In the genomic region with DNA sequence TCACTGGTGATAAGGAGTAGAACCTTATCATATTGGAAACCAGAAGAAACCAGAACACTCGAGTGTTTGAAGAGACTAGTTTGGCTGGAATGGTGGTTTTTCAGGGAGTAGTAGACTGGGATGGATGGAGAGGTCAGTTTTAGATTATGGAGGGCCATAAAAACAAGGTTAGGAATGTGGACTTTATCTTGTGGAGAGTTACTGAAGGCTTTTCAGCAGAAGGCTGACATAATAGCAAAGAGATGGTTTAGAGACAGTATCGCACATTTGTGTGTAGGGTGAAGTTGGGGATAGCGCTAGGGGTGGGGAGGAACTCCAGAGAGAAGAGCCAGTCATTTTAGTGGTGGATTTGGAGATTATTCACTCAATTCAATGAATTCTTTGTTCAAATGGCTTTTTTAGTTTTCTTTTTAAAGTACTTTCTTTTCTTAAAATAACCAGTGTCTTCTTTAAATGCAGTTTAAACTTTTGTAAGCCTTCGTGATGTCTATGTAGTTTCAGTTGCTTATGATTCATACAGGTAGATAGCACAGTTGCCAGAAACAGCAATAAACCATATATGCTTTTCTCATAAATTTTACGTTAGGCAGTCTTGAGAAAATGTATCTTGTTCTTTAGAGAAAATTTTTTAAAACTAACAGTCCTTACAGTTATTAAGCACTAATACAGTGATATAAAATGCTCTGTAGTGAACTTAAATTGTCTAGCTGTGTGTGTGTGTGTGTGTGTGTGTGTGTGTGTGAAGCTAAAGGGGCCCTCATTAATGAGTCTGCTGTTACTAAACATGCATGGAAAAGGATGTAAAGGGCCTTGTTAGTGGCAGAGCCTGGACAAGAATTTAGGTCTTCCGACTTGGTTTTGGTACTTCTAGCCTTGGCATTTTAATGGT, we compare ENCODE assay signal across 12 cellular contexts. TPM values are rescaled to one million over a fixed set of nuclear protein-coding genes. Genes with fewer than 3 reads are reported as not detected.
A peak's percentile ranks its signal among the peaks of the same experiment; 100 is the strongest.
DNase-seq lines count a peak whose midpoint lies in the region; ATAC-seq, FAIRE-seq and TF ChIP-seq lines count a peak whose summit lies in the region.
"Had no signal": no experiment of that assay in that cellular context is flagged by ENCODE, and none has a peak within 500 bp of the region (broad histone marks: within the 10 kb centered on the region; RNA-seq: fewer than 3 reads in every experiment).

No MANE protein-coding gene starts in this region.

- no peaks in the 10 kb centered on the region for H3K9me1 ChIP-seq in endothelial cell of umbilical vein (replicated peaks; ENCODE audit: control insufficient read depth, extremely low read depth, insufficient read depth, low read length)

- peak overlapping the region; percentile 65 for H3K4me2 ChIP-seq in endothelial cell of umbilical vein (ENCODE audit: insufficient read depth, low read length)
- H3K4me2 ChIP-seq: BLaER1 had no signal

- TF ChIP-seq EP300 in transverse colon (IDR thresholded peaks at IDR 0.05; ENCODE audit: low read depth): no peak

- H3K9me3 ChIP-seq in left ventricle myocardium inferior (replicated peaks) (no peaks in the 10 kb centered on the region), endothelial cell of umbilical vein (replicated peaks; ENCODE audit: control insufficient read depth, insufficient read depth, low read length) (no peaks in the 10 kb centered on the region), transverse colon (no peaks in the 10 kb centered on the region)
- H3K9me3 ChIP-seq: BLaER1 had no signal

- H3K4me3 ChIP-seq in left ventricle myocardium inferior (peak overlapping the region; percentile 93), endothelial cell of umbilical vein (replicated peaks in 1 of 3; ENCODE audit: insufficient read depth in 1 of 3, low read depth in 1 of 3, low read length in 3 of 3) (peak overlapping the region in 1 of 3 experiments; percentile 9), transverse colon (peak overlapping the region in 1 of 4 donors; percentile 81)
- H3K4me3 ChIP-seq: BLaER1 had no signal

- H3K9ac ChIP-seq in endothelial cell of umbilical vein (replicated peaks; ENCODE audit: extremely low read depth, insufficient read depth, low read length): peak overlapping the region; percentile 56
- H3K9ac ChIP-seq: BLaER1 had no signal

- H3K4me1 ChIP-seq in left ventricle myocardium inferior (peaks cover 91% of the 10 kb centered on the region), endothelial cell of umbilical vein (ENCODE audit: control insufficient read depth, extremely low read depth, insufficient read depth, low read length) (peaks cover 42% of the 10 kb centered on the region), transverse colon (peaks cover 5 to 54% (median 6%) of the 10 kb centered on the region in 4 donors)

- intact Hi-C loops in left ventricle myocardium inferior (cut with micrococcal nuclease): no loop called here
- intact Hi-C loops in left ventricle myocardium superior (cut with micrococcal nuclease): no loop called here
- intact Hi-C loops in endothelial cell of umbilical vein (cut with micrococcal nuclease): loop anchor here (1.0 kb wide), 3 partner anchors 21 to 96 kb away; no protein-coding TSS in a partner anchor
- intact Hi-C loops in transverse colon (cut with DNase I; ENCODE audit: low total_unique reads): loop anchor here (10.0 kb wide), 1 partner anchor 129 kb away; no protein-coding TSS in a partner anchor

- no peaks in the 10 kb centered on the region for H4K20me1 ChIP-seq in endothelial cell of umbilical vein (replicated peaks; ENCODE audit: control insufficient read depth, extremely low read depth, insufficient read depth, low read length)

- FAIRE-seq in endothelial cell of umbilical vein (lab: Jason Lieb, UNC): no peak

- H2AFZ ChIP-seq in endothelial cell of umbilical vein (ENCODE audit: low read depth, low read length): no peak overlapping the region

- dilution Hi-C loops in endothelial cell of umbilical vein (cut with MboI; ENCODE audit: extremely low pct_ligation_motif_present, low sequenced_read_pairs): no loop called here

- 64 to 68% methylated on average over 6 of the region's 6 CpGs for WGBS in transverse colon (ENCODE audit: low coverage in 1 of 2), 2 donors

- DNase-seq in left ventricle myocardium inferior: no peak
- no peak for DNase-seq in left ventricle myocardium superior
- peak; percentile 12 for DNase-seq in endothelial cell of umbilical vein (ENCODE audit: low read depth, low spot score)
- DNase-seq in transverse colon: no peak
- no peak for DNase-seq in central memory CD4-positive, alpha-beta T cell
- no peak for DNase-seq in NCI-H774 (lab: John Stamatoyannopoulos, UW)
- DNase-seq in omental fat pad (ENCODE audit: low spot score): no peak
- DNase-seq: activated CD4-positive, alpha-beta T cell treated with anti-CD3 and anti-CD28 coated beads for 1 hour; cortex of kidney; NCI-H2029 had no signal

- BruUV-seq in endothelial cell of umbilical vein (replicated peaks; lab: Mats Ljungman, UMichigan): no TSS peak

- in situ Hi-C loops in transverse colon (cut with MboI; ENCODE audit: low pct_ligation_motif_present in 1 of 4, low pct_unique_long_range_greater_than_20kb in 1 of 4, low sequenced_read_pairs in 3 of 4): no loop called here

- no peak for TF ChIP-seq POLR2A in endothelial cell of umbilical vein (IDR thresholded peaks at IDR 0.05; ENCODE audit: low read depth, low read length)
- no peak for TF ChIP-seq POLR2A in transverse colon (IDR thresholded peaks at IDR 0.05)

- H3K36me3 ChIP-seq in left ventricle myocardium inferior: no peaks in the 10 kb centered on the region
- no peaks in the 10 kb centered on the region for H3K36me3 ChIP-seq in endothelial cell of umbilical vein (ENCODE audit: control insufficient read depth in 2 of 2, extremely low read depth in 1 of 2, insufficient read depth in 2 of 2, low read length in 2 of 2)
- no peaks in the 10 kb centered on the region for H3K36me3 ChIP-seq in transverse colon
- H3K36me3 ChIP-seq: BLaER1 had no signal

- no peaks in the 10 kb centered on the region for H3K27me3 ChIP-seq in left ventricle myocardium inferior (ENCODE audit: low read depth)
- no peaks in the 10 kb centered on the region for H3K27me3 ChIP-seq in endothelial cell of umbilical vein (ENCODE audit: control insufficient read depth in 2 of 2, insufficient read depth in 2 of 2, low read length in 2 of 2)
- peaks cover 34% of the 10 kb centered on the region for H3K27me3 ChIP-seq in transverse colon
- H3K27me3 ChIP-seq: BLaER1 had no signal

- ATAC-seq in left ventricle myocardium superior: no peak
- ATAC-seq in HG03565 (IDR thresholded peaks at IDR 0.05; ENCODE audit: unreplicated experiment): peak; percentile 43
- no peak for ATAC-seq in omental fat pad (ENCODE audit: low FRiP score)

- CTCF ChIA-PET in endothelial cell of umbilical vein (lab: Charles Lee): interaction anchor here (5.8 kb wide), 1 partner anchor 131 kb away, joined by 27 read pairs; no protein-coding TSS in a partner anchor

- peak overlapping the region; percentile 97 for H3K27ac ChIP-seq in left ventricle myocardium inferior (replicated peaks)
- H3K27ac ChIP-seq in endothelial cell of umbilical vein (ENCODE audit: insufficient read depth, low read depth, low read length): peak overlapping the region; percentile 80
- peak overlapping the region; percentile 85 to 94 (median 92) for H3K27ac ChIP-seq in transverse colon
- H3K27ac ChIP-seq: BLaER1 had no signal

- H3K79me2 ChIP-seq in endothelial cell of umbilical vein (ENCODE audit: control insufficient read depth, insufficient read depth, low read length): peaks cover 72% of the 10 kb centered on the region

- POLR2A ChIA-PET in endothelial cell of umbilical vein (lab: Charles Lee): no interaction called here

- no peak for TF ChIP-seq CTCF in left ventricle myocardium inferior (IDR thresholded peaks at IDR 0.05; ENCODE audit: borderline replicate concordance)
- no peak for TF ChIP-seq CTCF in endothelial cell of umbilical vein (IDR thresholded peaks at IDR 0.05; ENCODE audit: extremely low read depth in 1 of 2, insufficient read depth in 1 of 2, low read depth in 1 of 2, low read length in 2 of 2)
- TF ChIP-seq CTCF in transverse colon (IDR thresholded peaks at IDR 0.05): no peak
- no peak for TF ChIP-seq CTCF in omental fat pad (IDR thresholded peaks at IDR 0.05)

TF ChIP-seq in endothelial cell of umbilical vein, 7 proteins besides CTCF, POLR2A, EP300 and RAD21 (continues in another document):
- no peak for TF ChIP-seq GATA2 (IDR thresholded peaks at IDR 0.05; ENCODE audit: insufficient read depth, insufficient read length, low read depth, low read length)
- TF ChIP-seq, protein P1, sequence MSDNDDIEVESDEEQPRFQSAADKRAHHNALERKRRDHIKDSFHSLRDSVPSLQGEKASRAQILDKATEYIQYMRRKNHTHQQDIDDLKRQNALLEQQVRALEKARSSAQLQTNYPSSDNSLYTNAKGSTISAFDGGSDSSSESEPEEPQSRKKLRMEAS (IDR thresholded peaks at IDR 0.05; ENCODE audit: insufficient read depth, insufficient read length): no peak
- TF ChIP-seq JUN (IDR thresholded peaks at IDR 0.05; ENCODE audit: borderline replicate concordance, insufficient read depth, insufficient read length, low read depth): no peak

RNA-seq across cellular contexts. Expression of gene ARHGAP10, which starts 3.8 kb away (rescaled TPM):
- total RNA-seq in left ventricle myocardium inferior (59.7 TPM), left ventricle myocardium superior (69.2 TPM), endothelial cell of umbilical vein (36.7 and 39.1 TPM in 2 replicates), transverse colon (10 to 100 TPM; 14.7 to 27.3 (median 22.9) TPM), omental fat pad (10 to 100 TPM; 48.7 to 96.2 (median 57.0) TPM)
- 20.0 and 20.4 TPM in 2 replicates for polyA plus RNA-seq in endothelial cell of umbilical vein
- 18.9 and 19.1 TPM in 2 replicates for polyA plus RNA-seq in endothelial cell of umbilical vein (2011; cell fraction: cytosol; rRNA removed)
- polyA plus RNA-seq in endothelial cell of umbilical vein (2011; cell fraction: nucleus; rRNA removed): 28.8 and 32.2 TPM in 2 replicates
- polyA plus RNA-seq in endothelial cell of umbilical vein (2012): 15.7 and 17.2 TPM in 2 replicates
- polyA minus RNA-seq in endothelial cell of umbilical vein: 36.7 and 37.1 TPM in 2 replicates
- 4.8 TPM for polyA minus RNA-seq in endothelial cell of umbilical vein (2011; cell fraction: cytosol; rRNA and poly(A)+ RNA removed)
- polyA minus RNA-seq in endothelial cell of umbilical vein (2011; cell fraction: nucleus; rRNA and poly(A)+ RNA removed): 94.0 and 110 TPM in 2 replicates

RNA-seq across cellular contexts. Expression of gene PRMT9, which starts 51.7 kb away (rescaled TPM):
- total RNA-seq in left ventricle myocardium inferior: 5.0 TPM
- total RNA-seq in left ventricle myocardium superior: 5.1 TPM
- total RNA-seq in endothelial cell of umbilical vein: 8.2 and 9.0 TPM in 2 replicates
- 3.2 TPM in 2 replicates for polyA plus RNA-seq in endothelial cell of umbilical vein
- polyA plus RNA-seq in endothelial cell of umbilical vein (2011; cell fraction: cytosol; rRNA removed): 4.2 and 4.4 TPM in 2 replicates
- 9.8 and 10.9 TPM in 2 replicates for polyA plus RNA-seq in endothelial cell of umbilical vein (2011; cell fraction: nucleus; rRNA removed)
- polyA plus RNA-seq in endothelial cell of umbilical vein (2012): 4.3 and 7.4 TPM in 2 replicates
- polyA minus RNA-seq in endothelial cell of umbilical vein: 7.7 and 9.4 TPM in 2 replicates
- 4.6 TPM for polyA minus RNA-seq in endothelial cell of umbilical vein (2011; cell fraction: cytosol; rRNA and poly(A)+ RNA removed)
- polyA minus RNA-seq in endothelial cell of umbilical vein (2011; cell fraction: nucleus; rRNA and poly(A)+ RNA removed): 5.7 and 8.9 TPM in 2 replicates
- 10 to 100 TPM in 1 of 4 donors, 1 to 10 TPM in 2, under 1 TPM in 1; 0.60 to 17.1 (median 4.8) TPM for total RNA-seq in transverse colon
- total RNA-seq in omental fat pad: 10 to 100 TPM in 1 of 4 donors, 1 to 10 TPM in 3; 5.5 to 40.0 (median 7.3) TPM

Comparison
In these comparisons a context has a peak if more than half of its experiments do, and no peak if none do; other contexts are left out.
1. intact Hi-C loops: an anchor here in endothelial cell of umbilical vein (1.0 kb wide) and transverse colon (10.0 kb wide); none called in left ventricle myocardium inferior and left ventricle myocardium superior.